Comparison of ENCODE assay signal across 1 cellular context in genomic region chr7:87225696-87226095, GRCh38.
TF ChIP-seq lines count a peak whose summit lies in the region.

No MANE protein-coding gene starts in this region.

TF ChIP-seq in K562, 482 proteins besides CTCF, POLR2A, EP300 and RAD21:
- no peak for TF ChIP-seq CCAR2 (IDR thresholded peaks at IDR 0.05; ENCODE audit: low read depth, low read length)
- TF ChIP-seq CBFB (CRISPR knock-in tag; IDR thresholded peaks at IDR 0.05), result no peak
- no peak for TF ChIP-seq MECOM (CRISPR knock-in tag; IDR thresholded peaks at IDR 0.05)
- no peak for TF ChIP-seq HEY1 (CRISPR knock-in tag; IDR thresholded peaks at IDR 0.05; ENCODE audit: borderline replicate concordance)
- TF ChIP-seq ZNF408 (CRISPR knock-in tag; IDR thresholded peaks at IDR 0.05; ENCODE audit: low read depth), result no peak
- TF ChIP-seq MYC (IDR thresholded peaks at IDR 0.05; ENCODE audit: low read depth, low read length), result no peak
- TF ChIP-seq MYC (CRISPR knock-in tag; IDR thresholded peaks at IDR 0.05; ENCODE audit: borderline replicate concordance, low read depth), result no peak
- no peak for TF ChIP-seq NCOR1 (IDR thresholded peaks at IDR 0.05)
- TF ChIP-seq ATF4 (CRISPR knock-in tag; IDR thresholded peaks at IDR 0.05), result no peak
- TF ChIP-seq ASH1L (IDR thresholded peaks at IDR 0.05; ENCODE audit: borderline replicate concordance, low read depth, partially characterized antibody), result no peak
- no peak for TF ChIP-seq ZNF41 (CRISPR knock-in tag; conservative IDR thresholded peaks at IDR 0.05)
- TF ChIP-seq PURB (CRISPR knock-in tag; IDR thresholded peaks at IDR 0.05; ENCODE audit: low read depth), result no peak
- no peak for TF ChIP-seq LEF1 (IDR thresholded peaks at IDR 0.05)
- TF ChIP-seq ZBTB8A (IDR thresholded peaks at IDR 0.05; ENCODE audit: partially characterized antibody), result no peak
- no peak for TF ChIP-seq NFE2L1 (tag; IDR thresholded peaks at IDR 0.05; ENCODE audit: borderline replicate concordance, low read depth)
- TF ChIP-seq MTA2 (IDR thresholded peaks at IDR 0.05; ENCODE audit: low read depth), result no peak
- no peak for TF ChIP-seq DPF2 (IDR thresholded peaks at IDR 0.05)
